ENCODE assay signal across 14 cellular contexts in the genomic region with DNA sequence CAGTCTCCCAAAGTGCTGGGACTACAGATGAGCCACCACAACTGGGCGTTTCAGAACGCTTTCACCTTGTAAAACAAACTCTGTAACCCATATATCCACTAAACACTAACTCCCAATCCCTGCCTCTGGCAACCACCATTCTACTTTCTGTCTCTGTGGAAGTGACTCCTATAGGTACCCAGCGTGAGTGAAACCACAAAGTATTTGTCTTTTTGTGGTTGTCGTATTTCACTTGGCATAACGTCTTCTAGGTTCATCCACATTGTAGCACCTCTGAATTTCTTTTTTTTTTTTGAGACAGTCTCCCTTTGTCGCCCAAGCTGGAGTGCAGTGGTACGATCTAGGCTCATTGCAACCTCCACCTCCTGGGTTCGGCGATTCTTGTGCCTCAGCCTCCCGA. TPM values are rescaled to one million over a fixed set of nuclear protein-coding genes. Genes with fewer than 3 reads are reported as not detected.
DNase-seq lines count a peak whose midpoint lies in the region; ATAC-seq and TF ChIP-seq lines count a peak whose summit lies in the region.
"Had no signal": no experiment of that assay in that cellular context is flagged by ENCODE, and none has a peak within 500 bp of the region (broad histone marks: within the 10 kb centered on the region; RNA-seq: fewer than 3 reads in every experiment).

No MANE protein-coding gene starts in this region.

- H3K27me3 ChIP-seq in cardiac muscle cell (no peaks in the 10 kb centered on the region), heart right ventricle (no peaks in the 10 kb centered on the region), PC-9 (ENCODE audit: insufficient read depth, low read depth) (no peaks in the 10 kb centered on the region)
- H3K27me3 ChIP-seq: BE2C, colonic mucosa, stomach had no signal

- H3K9me3 ChIP-seq in cardiac muscle cell (ENCODE audit: low read depth), result no peaks in the 10 kb centered on the region
- H3K9me3 ChIP-seq in heart right ventricle, result no peaks in the 10 kb centered on the region
- H3K9me3 ChIP-seq in PC-9 (ENCODE audit: insufficient read depth, low read depth), result no peaks in the 10 kb centered on the region
- H3K9me3 ChIP-seq: BE2C, colonic mucosa, stomach had no signal

- CTCF ChIA-PET in PC-9 (lab: Charles Lee), result no interaction called here

- WGBS in heart right ventricle, 2 donors, result 82 to 84% methylated on average over 10 of the region's 10 CpGs

- H3K9me2 ChIP-seq in PC-9 (ENCODE audit: insufficient read depth), result no peaks in the 10 kb centered on the region

- POLR2A ChIA-PET in PC-9 (lab: Charles Lee; ENCODE audit: unreplicated experiment), result no interaction called here

- peaks cover 100% of the 10 kb centered on the region for H3K79me2 ChIP-seq in PC-9 (ENCODE audit: low read depth)

- H3K36me3 ChIP-seq in cardiac muscle cell (no peaks in the 10 kb centered on the region), heart right ventricle (no peaks in the 10 kb centered on the region), PC-9 (ENCODE audit: low read depth) (no peaks in the 10 kb centered on the region)
- H3K36me3 ChIP-seq: BE2C, colonic mucosa, stomach had no signal

- H3K9me3 Mint-ChIP-seq in central memory CD8-positive, alpha-beta T cell, result no peaks in the 10 kb centered on the region
- H3K9me3 Mint-ChIP-seq in stimulated activated naive CD8-positive, alpha-beta T cell treated with anti-CD3 and anti-CD28 coated beads, Interleukin-15, amount 100 ng/mL, for 72 hours, result no peaks in the 10 kb centered on the region

- intact Hi-C loops in heart right ventricle (cut with DNase I), result no loop called here
- intact Hi-C loops in PC-9 (cut with micrococcal nuclease; ENCODE audit: unreplicated experiment), result no loop called here

- H3K27ac ChIP-seq in cardiac muscle cell (peak overlapping the region; percentile 24), heart right ventricle (no peak overlapping the region), PC-9 (no peak overlapping the region)
- H3K27ac ChIP-seq: colonic mucosa had no signal

- H4K20me1 ChIP-seq in PC-9 (ENCODE audit: insufficient read depth), result peaks cover 99% of the 10 kb centered on the region

- peaks cover 92% of the 10 kb centered on the region for H3K4me1 Mint-ChIP-seq in central memory CD8-positive, alpha-beta T cell
- peaks cover 95% of the 10 kb centered on the region for H3K4me1 Mint-ChIP-seq in stimulated activated naive CD8-positive, alpha-beta T cell treated with anti-CD3 and anti-CD28 coated beads, Interleukin-15, amount 100 ng/mL, for 72 hours

- H3F3A ChIP-seq in PC-9 (ENCODE audit: insufficient read depth, low read depth), result peaks cover 23% of the 10 kb centered on the region; the same call in 1 of the 2 replicates

- no peak overlapping the region for H3K4me3 ChIP-seq in cardiac muscle cell
- no peak overlapping the region for H3K4me3 ChIP-seq in heart right ventricle
- H3K4me3 ChIP-seq in PC-9, result no peak overlapping the region
- H3K4me3 ChIP-seq: colonic mucosa, stomach had no signal

- no peak for DNase-seq in cardiac muscle cell (ENCODE audit: low read depth in 1 of 2, low spot score in 1 of 2)
- no peak for DNase-seq in heart right ventricle
- no peak for DNase-seq in PC-9
- DNase-seq in central memory CD8-positive, alpha-beta T cell (ENCODE audit: low spot score in 2 of 2), result no peak
- no peak for DNase-seq in stimulated activated naive CD8-positive, alpha-beta T cell treated with anti-CD3 and anti-CD28 coated beads, Interleukin-15, amount 100 ng/mL, for 72 hours
- no peak for DNase-seq in KBM-7
- no peak for DNase-seq in GM13976 (ENCODE audit: low spot score)
- DNase-seq: BE2C; colonic mucosa; GF-D8; NCI-H510A; stimulated activated CD4-positive, alpha-beta T cell treated with anti-CD3 and anti-CD28 coated beads, Interleukin-2, amount 100 ng/mL, for 24 hours; stomach had no signal

- H3K4me1 ChIP-seq in cardiac muscle cell (ENCODE audit: low read depth), result peaks cover 74% of the 10 kb centered on the region
- peaks cover 43 to 100% (median 100%) of the 10 kb centered on the region in 9 donors for H3K4me1 ChIP-seq in heart right ventricle
- H3K4me1 ChIP-seq in PC-9 (replicated peaks; ENCODE audit: insufficient read depth), result peaks cover 42% of the 10 kb centered on the region

- in situ Hi-C loops in KBM-7 (cut with MboI; ENCODE audit: low pct_unique_long_range_greater_than_20kb, low sequenced_read_pairs), result no loop called here
- in situ Hi-C loops in GM13976 (cut with MboI; ENCODE audit: low sequenced_read_pairs, unreplicated experiment), result no loop called here

- peaks cover 6% of the 10 kb centered on the region for H3K36me3 Mint-ChIP-seq in central memory CD8-positive, alpha-beta T cell (ENCODE audit: insufficient read depth)

- no peak for TF ChIP-seq CTCF in cardiac muscle cell (IDR thresholded peaks at IDR 0.05; ENCODE audit: low read depth, low read length)
- TF ChIP-seq CTCF in heart right ventricle (IDR thresholded peaks at IDR 0.05), result no peak
- no peak for TF ChIP-seq CTCF in PC-9 (conservative IDR thresholded peaks at IDR 0.05)
- no peak for TF ChIP-seq CTCF in GM13976 (IDR thresholded peaks at IDR 0.05; ENCODE audit: borderline replicate concordance, control extremely low read depth, extremely low read depth, insufficient read depth, missing control alignments)

- no peaks in the 10 kb centered on the region for H3K27me3 Mint-ChIP-seq in central memory CD8-positive, alpha-beta T cell
- H3K27me3 Mint-ChIP-seq in stimulated activated naive CD8-positive, alpha-beta T cell treated with anti-CD3 and anti-CD28 coated beads, Interleukin-15, amount 100 ng/mL, for 72 hours, result no peaks in the 10 kb centered on the region

- no peak overlapping the region for H2AFZ ChIP-seq in PC-9

- no peak overlapping the region for H3K4me2 ChIP-seq in PC-9

- H3K4me3 Mint-ChIP-seq in central memory CD8-positive, alpha-beta T cell, result peak overlapping the region; percentile 52
- peak overlapping the region; percentile 44 to 47 for H3K4me3 Mint-ChIP-seq in stimulated activated naive CD8-positive, alpha-beta T cell treated with anti-CD3 and anti-CD28 coated beads, Interleukin-15, amount 100 ng/mL, for 72 hours

- peak overlapping the region; percentile 54 for H3K27ac Mint-ChIP-seq in central memory CD8-positive, alpha-beta T cell (ENCODE audit: low read depth)
- peak overlapping the region; percentile 79 to 94 for H3K27ac Mint-ChIP-seq in stimulated activated naive CD8-positive, alpha-beta T cell treated with anti-CD3 and anti-CD28 coated beads, Interleukin-15, amount 100 ng/mL, for 72 hours

- ATAC-seq in heart right ventricle, result no peak
- peak; percentile 35 for ATAC-seq in central memory CD8-positive, alpha-beta T cell (replicated peaks; ENCODE audit: extremely low read depth, poor library complexity, severe bottlenecking)
- peak; percentile 68 for ATAC-seq in stimulated activated naive CD8-positive, alpha-beta T cell treated with anti-CD3 and anti-CD28 coated beads, Interleukin-15, amount 100 ng/mL, for 72 hours
- ATAC-seq in HG03025 (IDR thresholded peaks at IDR 0.05; ENCODE audit: low FRiP score, unreplicated experiment), result no peak

- BruUV-seq in PC-9 (replicated peaks; lab: Mats Ljungman, UMichigan), result TSS peak; percentile 4

RNA-seq across cellular contexts. Expression of gene BRD4, which starts 44.8 kb away (rescaled TPM):
- 25.9 and 42.5 TPM in 2 replicates for total RNA-seq in cardiac muscle cell
- 86.1 and 109 TPM in 2 replicates for polyA plus RNA-seq in cardiac muscle cell
- total RNA-seq in heart right ventricle, result 10 to 100 TPM; 51.6 to 85.1 (median 54.7) TPM
- polyA plus RNA-seq in heart right ventricle, result 10 to 100 TPM; 31.2 to 34.8 TPM
- 109 and 138 TPM in 2 replicates for total RNA-seq in PC-9 (2021)

RNA-seq across cellular contexts. Expression of gene EPHX3, which starts 55.2 kb away (rescaled TPM):
- 0.70 and 1.9 TPM in 2 replicates for total RNA-seq in cardiac muscle cell
- polyA plus RNA-seq in cardiac muscle cell, result 4.0 and 4.6 TPM in 2 replicates
- total RNA-seq in heart right ventricle, result under 1 TPM in 5 of 10 donors, not detected in 5; 0.15 to 0.32 (median 0.17) TPM
- under 1 TPM in 1 of 2 donors, not detected in 1; 0.20 TPM for polyA plus RNA-seq in heart right ventricle
- 17.7 and 20.1 TPM in 2 replicates for total RNA-seq in PC-9 (2021)

Comparison
In these comparisons a context has a peak if more than half of its experiments do, and no peak if none do; other contexts are left out.
1. ATAC-seq: peak in central memory CD8-positive, alpha-beta T cell (single experiment) and stimulated activated naive CD8-positive, alpha-beta T cell treated with anti-CD3 and anti-CD28 coated beads, Interleukin-15, amount 100 ng/mL, for 72 hours (single experiment); none in heart right ventricle (0 of 8) and HG03025 (single experiment).